15 cellular contexts compared by ENCODE assay signal in the genomic region with DNA sequence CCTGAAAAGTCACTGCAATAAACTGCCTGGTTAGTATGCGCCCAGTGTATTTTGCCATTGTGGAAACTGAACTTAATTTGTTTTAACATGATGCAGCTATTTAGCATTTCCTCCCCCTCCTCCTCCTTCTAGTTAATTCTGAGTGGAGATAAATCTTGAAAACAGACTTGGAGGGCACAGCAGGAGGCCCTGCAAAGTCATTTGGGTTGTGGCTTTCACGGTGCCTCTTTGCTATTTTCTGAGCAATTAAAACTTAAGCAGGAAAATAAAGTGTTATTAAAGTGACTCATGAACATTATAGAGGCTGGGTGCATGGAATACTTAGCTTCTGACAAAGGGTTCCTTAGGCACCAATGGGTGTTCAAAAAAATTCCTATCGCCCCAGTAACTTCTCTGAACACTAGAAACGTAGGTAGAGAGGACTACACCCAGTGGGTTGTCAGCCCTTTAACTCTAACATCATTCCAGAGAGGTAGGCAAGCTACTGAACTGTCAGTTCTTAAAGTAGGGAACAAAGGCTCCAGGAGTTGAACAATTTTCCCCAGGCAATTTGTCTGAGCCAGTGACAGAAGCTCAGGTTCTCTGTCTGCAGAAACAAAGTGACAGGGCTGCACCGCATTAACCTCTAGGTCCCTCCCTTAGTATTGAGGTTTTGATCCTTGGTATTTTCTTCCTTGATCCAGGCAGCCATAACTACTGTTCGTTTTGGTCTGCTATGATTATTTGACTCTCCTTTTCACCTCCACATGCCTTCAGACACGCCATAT.
DNase-seq lines count a peak whose midpoint lies in the region; ATAC-seq and TF ChIP-seq lines count a peak whose summit lies in the region.
"Had no signal": no experiment of that assay in that cellular context is flagged by ENCODE, and none has a peak within 500 bp of the region (broad histone marks: within the 10 kb centered on the region; RNA-seq: fewer than 3 reads in every experiment).

No MANE protein-coding gene starts in this region.

- peak overlapping the region in 1 of 2 experiments; percentile 73; a peak in 2 of 4 replicates for H3K27ac ChIP-seq in SK-N-SH (ENCODE audit: low read depth in 2 of 2, low read length in 1 of 2)
- H3K27ac ChIP-seq: A549, ovary had no signal

- H3K9me3 ChIP-seq in SK-N-SH: no peaks in the 10 kb centered on the region
- no peaks in the 10 kb centered on the region for H3K9me3 ChIP-seq in T-helper 17 cell (ENCODE audit: control insufficient read depth, low read length, poor library complexity, severe bottlenecking)
- H3K9me3 ChIP-seq: A549, ovary had no signal

- CTCF ChIA-PET in SK-N-SH (lab: Yijun Ruan, JAX): interaction anchor here (0.5 to 1.1 kb wide), 3 partner anchors 29 to 473 kb away, joined by 3 read pairs; no protein-coding TSS in a partner anchor

- no peaks in the 10 kb centered on the region for H3K27me3 ChIP-seq in SK-N-SH (ENCODE audit: insufficient read depth)
- H3K27me3 ChIP-seq: ovary had no signal

- H3K4me1 Mint-ChIP-seq in T-helper 17 cell: no peaks in the 10 kb centered on the region

- peak overlapping the region; percentile 44; the same call in 1 of the 2 replicates for H3K9ac ChIP-seq in SK-N-SH

- no peak for TF ChIP-seq EP300 in SK-N-SH (IDR thresholded peaks at IDR 0.05; ENCODE audit: borderline replicate concordance in 1 of 2, low read depth in 1 of 2, low read length in 1 of 2)

- ATAC-seq in T-helper 17 cell: no peak
- no peak for ATAC-seq in HG03469 (IDR thresholded peaks at IDR 0.05; ENCODE audit: unreplicated experiment)
- ATAC-seq: A549; activated CD8-positive, alpha-beta T cell treated with anti-CD3 and anti-CD28 coated beads for 36 hours had no signal

- no peak overlapping the region for H3K4me3 ChIP-seq in SK-N-SH (ENCODE audit: low read depth in 2 of 2, low read length in 1 of 2)
- H3K4me3 ChIP-seq in foreskin fibroblast (ENCODE audit: low read depth in 1 of 2, low read length in 2 of 2): no peak overlapping the region
- H3K4me3 ChIP-seq: A549, lung, ovary had no signal

- no peak overlapping the region for H3K4me3 Mint-ChIP-seq in T-helper 17 cell
- H3K4me3 Mint-ChIP-seq: activated CD8-positive, alpha-beta T cell treated with anti-CD3 and anti-CD28 coated beads for 36 hours had no signal

- no peak overlapping the region for H3K27ac Mint-ChIP-seq in T-helper 17 cell
- H3K27ac Mint-ChIP-seq: activated CD8-positive, alpha-beta T cell treated with anti-CD3 and anti-CD28 coated beads for 36 hours had no signal

- DNase-seq in NOMO-1 treated with DMSO at 0.1 percent for 48 hours (lab: John Stamatoyannopoulos, UW; ENCODE audit: unreplicated experiment) (peak; percentile 3), NOMO-1 (lab: John Stamatoyannopoulos, UW; ENCODE audit: unreplicated experiment in 2 of 2) (no peak), SK-N-SH (no peak), foreskin fibroblast (peak; percentile 20 to 51), T-helper 17 cell (no peak)
- no peak for DNase-seq in central memory CD4-positive, alpha-beta T cell
- DNase-seq in stimulated activated naive CD4-positive, alpha-beta T cell treated with Interleukin-2 at 50 U/mL for 16 hours (lab: John Stamatoyannopoulos, UW): no peak
- DNase-seq: activated CD8-positive, alpha-beta T cell treated with anti-CD3 and anti-CD28 coated beads for 36 hours; activated gamma-delta T cell; hippocampal formation; NCI-H2227 treated with DMSO at 0.1 percent for 48 hours; ovary had no signal

- H3K79me2 ChIP-seq in SK-N-SH (ENCODE audit: insufficient read depth): no peaks in the 10 kb centered on the region

- H3F3A ChIP-seq in SK-N-SH (replicated peaks; ENCODE audit: insufficient read depth): peaks cover 10% of the 10 kb centered on the region

- H2AFZ ChIP-seq in SK-N-SH (ENCODE audit: low read depth): no peak overlapping the region

- H3K36me3 ChIP-seq in SK-N-SH (replicated peaks in 1 of 2; ENCODE audit: control insufficient read depth in 1 of 2, insufficient read depth in 2 of 2, low read length in 1 of 2): no peaks in the 10 kb centered on the region
- H3K36me3 ChIP-seq: ovary had no signal

- WGBS in SK-N-SH (ENCODE audit: low lambda C conversion rate): 53% methylated on average over 7 of the region's 7 CpGs

- H3K36me3 Mint-ChIP-seq in T-helper 17 cell (ENCODE audit: low read depth): peaks cover 2% of the 10 kb centered on the region

- no peak for TF ChIP-seq RAD21 in SK-N-SH (IDR thresholded peaks at IDR 0.05; ENCODE audit: low read length)

- peaks cover 0 to 23% of the 10 kb centered on the region in 2 experiments; a peak in 1 of 4 replicates for H3K4me1 ChIP-seq in SK-N-SH (ENCODE audit: control insufficient read depth in 1 of 2, insufficient read depth in 2 of 2, low read depth in 1 of 2, low read length in 1 of 2)
- H3K4me1 ChIP-seq: A549 had no signal

- TF ChIP-seq CTCF in SK-N-SH (IDR thresholded peaks at IDR 0.05): no peak
- no peak for TF ChIP-seq CTCF in foreskin fibroblast (IDR thresholded peaks at IDR 0.05; ENCODE audit: low read depth, low read length)

- H3K27me3 Mint-ChIP-seq in T-helper 17 cell: peaks cover 5% of the 10 kb centered on the region

- no peaks in the 10 kb centered on the region for H4K20me1 ChIP-seq in SK-N-SH (ENCODE audit: insufficient read depth)

- H3K9me2 ChIP-seq in SK-N-SH: no peaks in the 10 kb centered on the region

- POLR2A ChIA-PET in SK-N-SH (lab: Yijun Ruan, JAX): no interaction called here

- H3K4me2 ChIP-seq in SK-N-SH: peak overlapping the region; percentile 27
- H3K4me2 ChIP-seq: A549 had no signal

TF ChIP-seq in SK-N-SH, 30 proteins besides CTCF, POLR2A, EP300 and RAD21:
- no peak for TF ChIP-seq YY1 (IDR thresholded peaks at IDR 0.05; ENCODE audit: low read depth)
- TF ChIP-seq TCF12 (IDR thresholded peaks at IDR 0.05): no peak
- TF ChIP-seq SMC3 (IDR thresholded peaks at IDR 0.05; ENCODE audit: low read depth, low read length): no peak
- TF ChIP-seq IRF3 (IDR thresholded peaks at IDR 0.05; ENCODE audit: low read depth, low read length): no peak
- no peak for TF ChIP-seq ZBTB33 (IDR thresholded peaks at IDR 0.05; ENCODE audit: borderline replicate concordance, low read depth)

Comparison
In these comparisons a context has a peak if more than half of its experiments do, and no peak if none do; other contexts are left out.
1. DNase-seq: peak in NOMO-1 treated with DMSO at 0.1 percent for 48 hours (single experiment) and foreskin fibroblast (2 of 2); none in NOMO-1 (0 of 2), SK-N-SH (single experiment), central memory CD4-positive, alpha-beta T cell (single experiment), T-helper 17 cell (0 of 3) and stimulated activated naive CD4-positive, alpha-beta T cell treated with Interleukin-2 at 50 U/mL for 16 hours (single experiment).